36 cellular contexts compared by ENCODE assay signal in genomic region chr9:98040212-98040611, GRCh38. TPM values are rescaled to one million over a fixed set of nuclear protein-coding genes. Genes with fewer than 3 reads are reported as not detected.
DNase-seq lines count a peak whose midpoint lies in the region; ATAC-seq and TF ChIP-seq lines count a peak whose summit lies in the region.
"Had no signal": no experiment of that assay in that cellular context is flagged by ENCODE, and none has a peak within 500 bp of the region (broad histone marks: within the 10 kb centered on the region; RNA-seq: fewer than 3 reads in every experiment).

No MANE protein-coding gene starts in this region.

- TF ChIP-seq POLR2A in tibial nerve (IDR thresholded peaks at IDR 0.05): no peak

- DNase-seq in GM23248 (no peak), T-helper 17 cell (no peak), mucosa of descending colon (no peak), sciatic nerve (ENCODE audit: low spot score) (no peak), retina (no peak), tibial nerve (ENCODE audit: low spot score in 2 of 2) (no peak)
- DNase-seq: activated CD4-positive, alpha-beta T cell treated with anti-CD3 and anti-CD28 coated beads for 36 hours; activated CD8-positive, alpha-beta memory T cell treated with anti-CD3 and anti-CD28 coated beads, Interleukin-2, amount 50 U/mL, for 48 hours; activated CD8-positive, alpha-beta T cell treated with anti-CD3 and anti-CD28 coated beads for 36 hours; activated naive CD4-positive, alpha-beta T cell treated with anti-CD3 and anti-CD28 coated beads, Interleukin-2, amount 10 ng/mL, durations not matched to agents 7 days and 5 days; BE2C; DMS79 treated with DMSO at 0.1 percent for 48 hours; effector CD8-positive, alpha-beta T cell; GF-D8; hippocampal formation; KG1; mammary epithelial cell; MG63; NCI-H1105; NCI-H2029; NCI-H526 treated with DMSO at 0.1 percent for 48 hours; spleen; stimulated activated CD4-positive, alpha-beta T cell treated with anti-CD3 and anti-CD28 coated beads, Interleukin-2, amount 100 ng/mL, for 24 hours; stimulated activated CD8-positive, alpha-beta memory T cell treated with anti-CD3 and anti-CD28 coated beads, Interleukin-4, amount 100 ng/mL, for 48 hours; stomach; thyroid gland had no signal

- H3K9ac ChIP-seq in BLaER1 treated with 17β-estradiol and CSF1 and Interleukin-3, amounts not matched to agents 10 nM and 100 nM: no peak overlapping the region
- no peak overlapping the region for H3K9ac ChIP-seq in GM23248
- H3K9ac ChIP-seq: neural progenitor cell, parathyroid adenoma had no signal

- no peaks in the 10 kb centered on the region for H4K20me1 ChIP-seq in BLaER1 treated with 17β-estradiol and CSF1 and Interleukin-3, amounts not matched to agents 10 nM and 100 nM
- no peaks in the 10 kb centered on the region for H4K20me1 ChIP-seq in GM23248 (ENCODE audit: insufficient read depth)

- H3K27me3 ChIP-seq in BLaER1 treated with 17β-estradiol and CSF1 and Interleukin-3, amounts not matched to agents 10 nM and 100 nM: no peaks in the 10 kb centered on the region
- H3K27me3 ChIP-seq in GM23248 (replicated peaks; ENCODE audit: insufficient read depth) (no peaks in the 10 kb centered on the region), tibial nerve (no peaks in the 10 kb centered on the region)
- H3K27me3 ChIP-seq: BE2C, breast epithelium, MG63, right atrium auricular region, spleen, thyroid gland, vagina had no signal

- H3K4me1 ChIP-seq in BLaER1 treated with 17β-estradiol and CSF1 and Interleukin-3, amounts not matched to agents 10 nM and 100 nM: peaks cover 27 to 57% (median 35%) of the 10 kb centered on the region in 10 experiments
- peaks cover 30% of the 10 kb centered on the region for H3K4me1 ChIP-seq in GM23248 (ENCODE audit: insufficient read depth)
- H3K4me1 ChIP-seq in mucosa of descending colon (ENCODE audit: low read depth): peaks cover 6% of the 10 kb centered on the region
- H3K4me1 ChIP-seq in tibial nerve: no peaks in the 10 kb centered on the region
- H3K4me1 ChIP-seq: BE2C, breast epithelium, neural progenitor cell, parathyroid adenoma, stomach, vagina had no signal

- TF ChIP-seq CTCF in mucosa of descending colon (IDR thresholded peaks at IDR 0.05) (no peak), tibial nerve (IDR thresholded peaks at IDR 0.05) (no peak)

- in situ Hi-C loops in GM23248 (cut with MboI): no loop called here

- peaks cover 7% of the 10 kb centered on the region for H3K4me1 Mint-ChIP-seq in T-helper 17 cell

- H3K79me2 ChIP-seq in GM23248 (ENCODE audit: insufficient read depth): no peaks in the 10 kb centered on the region
- H3K79me2 ChIP-seq: parathyroid adenoma had no signal

- peaks cover 6% of the 10 kb centered on the region for H3K36me3 Mint-ChIP-seq in T-helper 17 cell (ENCODE audit: low read depth)
- H3K36me3 Mint-ChIP-seq: neural progenitor cell had no signal

- H3K4me3 ChIP-seq in BLaER1 treated with 17β-estradiol and CSF1 and Interleukin-3, amounts not matched to agents 10 nM and 100 nM: no peak overlapping the region
- no peak overlapping the region for H3K4me3 ChIP-seq in GM23248
- no peak overlapping the region for H3K4me3 ChIP-seq in mucosa of descending colon
- no peak overlapping the region for H3K4me3 ChIP-seq in tibial nerve
- H3K4me3 ChIP-seq: breast epithelium, MG63, neural progenitor cell, right atrium auricular region, stomach, thyroid gland, vagina had no signal

- 79 to 82% methylated on average over 6 of the region's 6 CpGs for WGBS in GM23248 (ENCODE audit: low coverage in 1 of 2, low lambda C conversion rate in 2 of 2, missing lambda C conversion rate in 2 of 2), 2 experiments
- 91% methylated on average over 6 of the region's 6 CpGs for WGBS in tibial nerve, 2 donors

- no peak overlapping the region for H3K4me3 Mint-ChIP-seq in T-helper 17 cell
- H3K4me3 Mint-ChIP-seq: activated CD4-positive, alpha-beta T cell treated with anti-CD3 and anti-CD28 coated beads for 36 hours; activated CD8-positive, alpha-beta T cell treated with anti-CD3 and anti-CD28 coated beads for 36 hours; activated naive CD4-positive, alpha-beta T cell treated with anti-CD3 and anti-CD28 coated beads, Interleukin-2, amount 10 ng/mL, durations not matched to agents 7 days and 5 days; activated T-helper 17 cell treated with anti-CD3 and anti-CD28 coated beads, Interleukin-2, amount 50 U/mL, for 72 hours; neural progenitor cell had no signal

- no peaks in the 10 kb centered on the region for H3K9me2 ChIP-seq in GM23248 (ENCODE audit: insufficient read depth)

- TF ChIP-seq EP300 in tibial nerve (IDR thresholded peaks at IDR 0.05): no peak

- H3K27ac ChIP-seq in BLaER1 treated with 17β-estradiol and CSF1 and Interleukin-3, amounts not matched to agents 10 nM and 100 nM: no peak overlapping the region
- H3K27ac ChIP-seq in GM23248 (no peak overlapping the region), tibial nerve (no peak overlapping the region)
- H3K27ac ChIP-seq: breast epithelium, epithelial cell of prostate, neural progenitor cell, parathyroid adenoma, right atrium auricular region, spleen, stomach, thyroid gland, vagina had no signal

- 0 out of 2 replicates have a peak overlapping the region, but pooled peaks have one; percentile 8 for H2AFZ ChIP-seq in GM23248
- H2AFZ ChIP-seq: neural progenitor cell had no signal

- intact Hi-C loops in mucosa of descending colon (cut with DNase I, micrococcal nuclease): no loop called here
- intact Hi-C loops in sciatic nerve (cut with DNase I): no loop called here

- no peaks in the 10 kb centered on the region for H3K36me3 ChIP-seq in BLaER1 treated with 17β-estradiol and CSF1 and Interleukin-3, amounts not matched to agents 10 nM and 100 nM
- H3K36me3 ChIP-seq in GM23248 (ENCODE audit: low read depth) (no peaks in the 10 kb centered on the region), mucosa of descending colon (ENCODE audit: low read depth) (no peaks in the 10 kb centered on the region), tibial nerve (no peaks in the 10 kb centered on the region)
- H3K36me3 ChIP-seq: BE2C, breast epithelium, MG63, neural progenitor cell, right atrium auricular region, spleen, stomach, thyroid gland, vagina had no signal

- peaks cover 15% of the 10 kb centered on the region for H3K27me3 Mint-ChIP-seq in T-helper 17 cell
- H3K27me3 Mint-ChIP-seq: activated CD4-positive, alpha-beta T cell treated with anti-CD3 and anti-CD28 coated beads for 36 hours; activated CD8-positive, alpha-beta T cell treated with anti-CD3 and anti-CD28 coated beads for 36 hours had no signal

- peak overlapping the region in 7 of 11 experiments; percentile 33 to 54 (median 41); a peak in 7 of 22 replicates for H3K4me2 ChIP-seq in BLaER1 treated with 17β-estradiol and CSF1 and Interleukin-3, amounts not matched to agents 10 nM and 100 nM
- no peak overlapping the region for H3K4me2 ChIP-seq in GM23248 (ENCODE audit: unreplicated experiment)
- H3K4me2 ChIP-seq: neural progenitor cell had no signal

- ATAC-seq in T-helper 17 cell: no peak
- peak; percentile 68 for ATAC-seq in mucosa of descending colon
- ATAC-seq in HG03025 (IDR thresholded peaks at IDR 0.05; ENCODE audit: low FRiP score, unreplicated experiment): no peak
- ATAC-seq in sciatic nerve: no peak
- ATAC-seq: activated CD4-positive, alpha-beta T cell treated with anti-CD3 and anti-CD28 coated beads for 36 hours; activated CD8-positive, alpha-beta T cell treated with anti-CD3 and anti-CD28 coated beads for 36 hours; activated T-helper 17 cell treated with anti-CD3 and anti-CD28 coated beads, Interleukin-2, amount 50 U/mL, for 72 hours; Panc1 had no signal

- peaks cover 6 to 13% (median 7%) of the 10 kb centered on the region in 11 experiments; a peak in 17 of 22 replicates for H3K9me3 ChIP-seq in BLaER1 treated with 17β-estradiol and CSF1 and Interleukin-3, amounts not matched to agents 10 nM and 100 nM (replicated peaks in 1 of 11)
- H3K9me3 ChIP-seq in GM23248 (ENCODE audit: low read depth) (no peaks in the 10 kb centered on the region), T-helper 17 cell (ENCODE audit: control insufficient read depth, low read length, poor library complexity, severe bottlenecking) (no peaks in the 10 kb centered on the region), mucosa of descending colon (no peaks in the 10 kb centered on the region), tibial nerve (no peaks in the 10 kb centered on the region)
- H3K9me3 ChIP-seq: BE2C, breast epithelium, MG63, right atrium auricular region, spleen, stomach, thyroid gland, vagina had no signal

- H3K27ac Mint-ChIP-seq in T-helper 17 cell: peak overlapping the region; percentile 19
- H3K27ac Mint-ChIP-seq: activated CD4-positive, alpha-beta T cell treated with anti-CD3 and anti-CD28 coated beads for 36 hours; activated CD8-positive, alpha-beta T cell treated with anti-CD3 and anti-CD28 coated beads for 36 hours; activated naive CD4-positive, alpha-beta T cell treated with anti-CD3 and anti-CD28 coated beads, Interleukin-2, amount 10 ng/mL, durations not matched to agents 7 days and 5 days; activated T-helper 17 cell treated with anti-CD3 and anti-CD28 coated beads, Interleukin-2, amount 50 U/mL, for 72 hours; neural progenitor cell had no signal

- peaks cover 12% of the 10 kb centered on the region; the same call in 1 of the 2 replicates for H3F3A ChIP-seq in GM23248 (ENCODE audit: insufficient read depth)

RNA-seq across cellular contexts. Expression of gene NANS, which starts 16.3 kb away (rescaled TPM):
- total RNA-seq in GM23248 (2014; rRNA removed; shearing (Covaris generic)): 60.3 and 80.8 TPM in 2 replicates
- polyA plus RNA-seq in GM23248 (2016; fragmentation: Nextera tagmentation; extraction: Ambion mirVana): 128 and 133 TPM in 2 replicates
- 10 to 100 TPM; 38.1 to 44.9 TPM for total RNA-seq in T-helper 17 cell
- total RNA-seq in mucosa of descending colon: 100 to 1,000 TPM; 119 to 342 (median 206) TPM
- 28.2 TPM for total RNA-seq in sciatic nerve
- total RNA-seq in tibial nerve: 10 to 100 TPM; 35.2 to 74.4 (median 44.6) TPM

RNA-seq across cellular contexts. Expression of gene ANP32B, which starts 57.1 kb away (rescaled TPM):
- 11.2 and 35.3 TPM in 2 replicates for total RNA-seq in GM23248 (2014; rRNA removed; shearing (Covaris generic))
- 137 and 138 TPM in 2 replicates for polyA plus RNA-seq in GM23248 (2016; fragmentation: Nextera tagmentation; extraction: Ambion mirVana)
- total RNA-seq in T-helper 17 cell (100 to 1,000 TPM; 143 to 158 TPM), mucosa of descending colon (100 to 1,000 TPM; 121 to 129 (median 125) TPM), sciatic nerve (145 TPM), tibial nerve (10 to 100 TPM; 39.0 to 59.4 (median 51.8) TPM)
